1 cellular context compared by ENCODE assay signal in the genomic region with DNA sequence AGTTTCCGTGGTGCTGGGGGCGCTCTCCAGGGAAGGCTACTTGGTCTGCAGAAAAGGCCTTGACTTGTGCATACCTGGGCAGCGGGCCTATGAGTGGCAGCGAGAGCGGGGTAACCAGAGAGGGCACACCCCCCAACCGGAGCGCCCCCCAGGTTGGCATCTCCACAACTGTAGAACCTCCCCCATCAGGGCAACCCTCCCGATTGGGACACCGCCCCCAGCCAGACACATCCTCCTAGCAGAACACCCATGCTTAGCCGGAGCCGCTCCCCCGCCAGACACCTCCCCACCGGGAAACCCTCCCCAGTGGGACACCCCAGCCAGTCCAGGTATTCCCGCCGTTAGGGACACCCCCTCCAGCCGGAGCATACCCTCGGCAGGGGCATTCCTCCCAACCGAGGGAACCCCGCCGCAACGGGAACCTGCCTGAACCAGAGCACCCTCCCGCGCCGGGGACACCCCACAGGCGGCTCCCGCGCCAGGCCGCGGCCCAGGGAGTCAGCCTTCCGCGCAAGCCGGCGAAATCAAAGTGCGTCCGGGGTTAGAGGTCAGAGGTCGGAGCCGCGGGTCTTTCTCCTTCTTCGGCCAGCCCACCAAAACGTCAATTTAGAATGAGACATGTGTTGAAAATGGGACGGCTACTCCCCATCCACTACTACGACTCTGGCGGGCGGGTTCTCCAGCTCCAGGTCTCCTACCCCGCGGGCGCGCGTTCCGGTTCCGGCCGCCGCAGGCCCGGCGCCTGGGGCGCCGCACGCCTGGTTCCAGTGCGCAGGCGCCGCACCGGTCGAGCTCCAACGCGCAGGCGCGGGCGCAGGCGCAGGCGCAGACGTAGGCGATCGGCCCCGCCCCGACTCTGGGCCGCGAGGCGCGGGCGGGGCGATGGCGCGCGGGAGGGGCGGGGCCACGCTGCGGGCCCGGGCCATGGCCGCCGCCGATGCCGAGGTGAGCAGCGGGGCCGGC.
A peak's percentile ranks its signal among the peaks of the same experiment; 100 is the strongest.
TF ChIP-seq lines count a peak whose summit lies in the region.

TSS of gene EHMT1 (plus strand) at position 901 of the 963 bp plus-strand sequence. CDS start at position 925, 24 bp downstream.

TF ChIP-seq in K562, 482 proteins besides CTCF, POLR2A, EP300 and RAD21 (continued from another document and continues in another):
- TF ChIP-seq PBX2 (CRISPR knock-in tag; IDR thresholded peaks at IDR 0.05; ENCODE audit: low read depth) (no peak), PBX2 (tag; conservative IDR thresholded peaks at IDR 0.05; ENCODE audit: low read depth) (no peak), KLF16 (IDR thresholded peaks at IDR 0.05) (no peak), TCF3 (CRISPR knock-in tag; IDR thresholded peaks at IDR 0.05) (0 out of 2 replicates have a peak, but pooled peaks have one; percentile 8), ZKSCAN8 (CRISPR knock-in tag; IDR thresholded peaks at IDR 0.05) (no peak), BHLHE40 (IDR thresholded peaks at IDR 0.05; ENCODE audit: low read length) (peak; percentile 58; the same call in 1 of the 2 replicates), BDP1 (IDR thresholded peaks at IDR 0.05; ENCODE audit: insufficient read depth, insufficient read length) (no peak), ZNF444 (CRISPR knock-in tag; IDR thresholded peaks at IDR 0.05) (no peak), ZNF586 (CRISPR knock-in tag; conservative IDR thresholded peaks at IDR 0.05) (no peak), POLR2B (IDR thresholded peaks at IDR 0.05; ENCODE audit: low read depth, partially characterized antibody) (peak; percentile 73), FOXK1 (CRISPR knock-in tag; IDR thresholded peaks at IDR 0.05; ENCODE audit: borderline replicate concordance) (0 out of 2 replicates have a peak, but pooled peaks have one; percentile 21), ZNF79 (CRISPR knock-in tag; IDR thresholded peaks at IDR 0.05; ENCODE audit: low read depth) (no peak), HNRNPH1 (optimal IDR thresholded peaks at IDR 0.05; ENCODE audit: low read depth, low read length) (no peak), MAFF (IDR thresholded peaks at IDR 0.05; ENCODE audit: low read length) (no peak), NCOA4 (IDR thresholded peaks at IDR 0.05; ENCODE audit: partially characterized antibody) (no peak), NRF1 (conservative IDR thresholded peaks at IDR 0.05 in 1 of 2, IDR thresholded peaks at IDR 0.05 in 1 of 2) (peak; percentile 95), SIRT6 (IDR thresholded peaks at IDR 0.05; ENCODE audit: low read depth, low read length) (no peak), GATAD2A (IDR thresholded peaks at IDR 0.05) (no peak), ZFP1 (CRISPR knock-in tag; IDR thresholded peaks at IDR 0.05) (no peak; the same call in 1 of the 2 replicates), DMBX1 (CRISPR knock-in tag; IDR thresholded peaks at IDR 0.05; ENCODE audit: borderline replicate concordance) (peak; percentile 35; the same call in 1 of the 2 replicates), ZNF174 (CRISPR knock-in tag; IDR thresholded peaks at IDR 0.05) (no peak), HSF4 (CRISPR knock-in tag; IDR thresholded peaks at IDR 0.05; ENCODE audit: borderline replicate concordance) (no peak), TRIM25 (IDR thresholded peaks at IDR 0.05; ENCODE audit: borderline replicate concordance) (no peak), GTF3C2 (IDR thresholded peaks at IDR 0.05; ENCODE audit: borderline replicate concordance, extremely low read depth, insufficient read length) (no peak), SAFB2 (IDR thresholded peaks at IDR 0.05; ENCODE audit: borderline replicate concordance, low read depth, low read length, severe bottlenecking) (no peak), HNRNPL (IDR thresholded peaks at IDR 0.05; ENCODE audit: low read depth, low read length) (no peak), ELF4 (CRISPR knock-in tag; IDR thresholded peaks at IDR 0.05) (no peak), STAG1 (CRISPR knock-in tag; IDR thresholded peaks at IDR 0.05; ENCODE audit: borderline replicate concordance) (no peak), SMARCE1 (IDR thresholded peaks at IDR 0.05) (no peak; the same call in 1 of the 2 replicates), SRSF9 (IDR thresholded peaks at IDR 0.05; ENCODE audit: borderline replicate concordance, low read depth, low read length) (no peak), RBM34 (IDR thresholded peaks at IDR 0.05; ENCODE audit: borderline replicate concordance, insufficient read depth, low read length) (no peak)
- TF ChIP-seq, protein P1, sequence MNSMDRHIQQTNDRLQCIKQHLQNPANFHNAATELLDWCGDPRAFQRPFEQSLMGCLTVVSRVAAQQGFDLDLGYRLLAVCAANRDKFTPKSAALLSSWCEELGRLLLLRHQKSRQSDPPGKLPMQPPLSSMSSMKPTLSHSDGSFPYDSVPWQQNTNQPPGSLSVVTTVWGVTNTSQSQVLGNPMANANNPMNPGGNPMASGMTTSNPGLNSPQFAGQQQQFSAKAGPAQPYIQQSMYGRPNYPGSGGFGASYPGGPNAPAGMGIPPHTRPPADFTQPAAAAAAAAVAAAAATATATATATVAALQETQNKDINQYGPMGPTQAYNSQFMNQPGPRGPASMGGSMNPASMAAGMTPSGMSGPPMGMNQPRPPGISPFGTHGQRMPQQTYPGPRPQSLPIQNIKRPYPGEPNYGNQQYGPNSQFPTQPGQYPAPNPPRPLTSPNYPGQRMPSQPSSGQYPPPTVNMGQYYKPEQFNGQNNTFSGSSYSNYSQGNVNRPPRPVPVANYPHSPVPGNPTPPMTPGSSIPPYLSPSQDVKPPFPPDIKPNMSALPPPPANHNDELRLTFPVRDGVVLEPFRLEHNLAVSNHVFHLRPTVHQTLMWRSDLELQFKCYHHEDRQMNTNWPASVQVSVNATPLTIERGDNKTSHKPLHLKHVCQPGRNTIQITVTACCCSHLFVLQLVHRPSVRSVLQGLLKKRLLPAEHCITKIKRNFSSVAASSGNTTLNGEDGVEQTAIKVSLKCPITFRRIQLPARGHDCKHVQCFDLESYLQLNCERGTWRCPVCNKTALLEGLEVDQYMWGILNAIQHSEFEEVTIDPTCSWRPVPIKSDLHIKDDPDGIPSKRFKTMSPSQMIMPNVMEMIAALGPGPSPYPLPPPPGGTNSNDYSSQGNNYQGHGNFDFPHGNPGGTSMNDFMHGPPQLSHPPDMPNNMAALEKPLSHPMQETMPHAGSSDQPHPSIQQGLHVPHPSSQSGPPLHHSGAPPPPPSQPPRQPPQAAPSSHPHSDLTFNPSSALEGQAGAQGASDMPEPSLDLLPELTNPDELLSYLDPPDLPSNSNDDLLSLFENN (IDR thresholded peaks at IDR 0.05; ENCODE audit: low read depth in 2 of 2, low read length in 2 of 2) = no peak
- TF ChIP-seq, protein P2, sequence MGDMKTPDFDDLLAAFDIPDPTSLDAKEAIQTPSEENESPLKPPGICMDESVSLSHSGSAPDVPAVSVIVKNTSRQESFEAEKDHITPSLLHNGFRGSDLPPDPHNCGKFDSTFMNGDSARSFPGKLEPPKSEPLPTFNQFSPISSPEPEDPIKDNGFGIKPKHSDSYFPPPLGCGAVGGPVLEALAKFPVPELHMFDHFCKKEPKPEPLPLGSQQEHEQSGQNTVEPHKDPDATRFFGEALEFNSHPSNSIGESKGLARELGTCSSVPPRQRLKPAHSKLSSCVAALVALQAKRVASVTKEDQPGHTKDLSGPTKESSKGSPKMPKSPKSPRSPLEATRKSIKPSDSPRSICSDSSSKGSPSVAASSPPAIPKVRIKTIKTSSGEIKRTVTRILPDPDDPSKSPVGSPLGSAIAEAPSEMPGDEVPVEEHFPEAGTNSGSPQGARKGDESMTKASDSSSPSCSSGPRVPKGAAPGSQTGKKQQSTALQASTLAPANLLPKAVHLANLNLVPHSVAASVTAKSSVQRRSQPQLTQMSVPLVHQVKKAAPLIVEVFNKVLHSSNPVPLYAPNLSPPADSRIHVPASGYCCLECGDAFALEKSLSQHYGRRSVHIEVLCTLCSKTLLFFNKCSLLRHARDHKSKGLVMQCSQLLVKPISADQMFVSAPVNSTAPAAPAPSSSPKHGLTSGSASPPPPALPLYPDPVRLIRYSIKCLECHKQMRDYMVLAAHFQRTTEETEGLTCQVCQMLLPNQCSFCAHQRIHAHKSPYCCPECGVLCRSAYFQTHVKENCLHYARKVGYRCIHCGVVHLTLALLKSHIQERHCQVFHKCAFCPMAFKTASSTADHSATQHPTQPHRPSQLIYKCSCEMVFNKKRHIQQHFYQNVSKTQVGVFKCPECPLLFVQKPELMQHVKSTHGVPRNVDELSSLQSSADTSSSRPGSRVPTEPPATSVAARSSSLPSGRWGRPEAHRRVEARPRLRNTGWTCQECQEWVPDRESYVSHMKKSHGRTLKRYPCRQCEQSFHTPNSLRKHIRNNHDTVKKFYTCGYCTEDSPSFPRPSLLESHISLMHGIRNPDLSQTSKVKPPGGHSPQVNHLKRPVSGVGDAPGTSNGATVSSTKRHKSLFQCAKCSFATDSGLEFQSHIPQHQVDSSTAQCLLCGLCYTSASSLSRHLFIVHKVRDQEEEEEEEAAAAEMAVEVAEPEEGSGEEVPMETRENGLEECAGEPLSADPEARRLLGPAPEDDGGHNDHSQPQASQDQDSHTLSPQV (IDR thresholded peaks at IDR 0.05) = peak; percentile 15; the same call in 1 of the 2 replicates
- TF ChIP-seq, protein P3, sequence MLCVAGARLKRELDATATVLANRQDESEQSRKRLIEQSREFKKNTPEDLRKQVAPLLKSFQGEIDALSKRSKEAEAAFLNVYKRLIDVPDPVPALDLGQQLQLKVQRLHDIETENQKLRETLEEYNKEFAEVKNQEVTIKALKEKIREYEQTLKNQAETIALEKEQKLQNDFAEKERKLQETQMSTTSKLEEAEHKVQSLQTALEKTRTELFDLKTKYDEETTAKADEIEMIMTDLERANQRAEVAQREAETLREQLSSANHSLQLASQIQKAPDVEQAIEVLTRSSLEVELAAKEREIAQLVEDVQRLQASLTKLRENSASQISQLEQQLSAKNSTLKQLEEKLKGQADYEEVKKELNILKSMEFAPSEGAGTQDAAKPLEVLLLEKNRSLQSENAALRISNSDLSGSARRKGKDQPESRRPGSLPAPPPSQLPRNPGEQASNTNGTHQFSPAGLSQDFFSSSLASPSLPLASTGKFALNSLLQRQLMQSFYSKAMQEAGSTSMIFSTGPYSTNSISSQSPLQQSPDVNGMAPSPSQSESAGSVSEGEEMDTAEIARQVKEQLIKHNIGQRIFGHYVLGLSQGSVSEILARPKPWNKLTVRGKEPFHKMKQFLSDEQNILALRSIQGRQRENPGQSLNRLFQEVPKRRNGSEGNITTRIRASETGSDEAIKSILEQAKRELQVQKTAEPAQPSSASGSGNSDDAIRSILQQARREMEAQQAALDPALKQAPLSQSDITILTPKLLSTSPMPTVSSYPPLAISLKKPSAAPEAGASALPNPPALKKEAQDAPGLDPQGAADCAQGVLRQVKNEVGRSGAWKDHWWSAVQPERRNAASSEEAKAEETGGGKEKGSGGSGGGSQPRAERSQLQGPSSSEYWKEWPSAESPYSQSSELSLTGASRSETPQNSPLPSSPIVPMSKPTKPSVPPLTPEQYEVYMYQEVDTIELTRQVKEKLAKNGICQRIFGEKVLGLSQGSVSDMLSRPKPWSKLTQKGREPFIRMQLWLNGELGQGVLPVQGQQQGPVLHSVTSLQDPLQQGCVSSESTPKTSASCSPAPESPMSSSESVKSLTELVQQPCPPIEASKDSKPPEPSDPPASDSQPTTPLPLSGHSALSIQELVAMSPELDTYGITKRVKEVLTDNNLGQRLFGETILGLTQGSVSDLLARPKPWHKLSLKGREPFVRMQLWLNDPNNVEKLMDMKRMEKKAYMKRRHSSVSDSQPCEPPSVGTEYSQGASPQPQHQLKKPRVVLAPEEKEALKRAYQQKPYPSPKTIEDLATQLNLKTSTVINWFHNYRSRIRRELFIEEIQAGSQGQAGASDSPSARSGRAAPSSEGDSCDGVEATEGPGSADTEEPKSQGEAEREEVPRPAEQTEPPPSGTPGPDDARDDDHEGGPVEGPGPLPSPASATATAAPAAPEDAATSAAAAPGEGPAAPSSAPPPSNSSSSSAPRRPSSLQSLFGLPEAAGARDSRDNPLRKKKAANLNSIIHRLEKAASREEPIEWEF (CRISPR knock-in tag; IDR thresholded peaks at IDR 0.05) = no peak
